17 cellular contexts compared by ENCODE assay signal in genomic region chr11:85772700-85773099, GRCh38. TPM values are rescaled to one million over a fixed set of nuclear protein-coding genes. Genes with fewer than 3 reads are reported as not detected.
DNase-seq lines count a peak whose midpoint lies in the region; ATAC-seq and TF ChIP-seq lines count a peak whose summit lies in the region.
"Had no signal": no experiment of that assay in that cellular context is flagged by ENCODE, and none has a peak within 500 bp of the region (broad histone marks: within the 10 kb centered on the region; RNA-seq: fewer than 3 reads in every experiment).

No MANE protein-coding gene starts in this region.

- H3K4me3 Mint-ChIP-seq in CD8-positive, alpha-beta memory T cell, result no peak overlapping the region
- H3K4me3 Mint-ChIP-seq: activated CD4-positive, alpha-beta T cell treated with anti-CD3 and anti-CD28 coated beads for 36 hours had no signal

- no peak overlapping the region for H3K4me3 ChIP-seq in CD8-positive, alpha-beta memory T cell (ENCODE audit: low read length)
- H3K4me3 ChIP-seq in adrenal gland (no peak overlapping the region), skeletal muscle satellite cell (ENCODE audit: low read length) (no peak overlapping the region)

- H3K4me1 Mint-ChIP-seq in CD8-positive, alpha-beta memory T cell, result peaks cover 64 to 75% (median 73%) of the 10 kb centered on the region in 3 donors

- H3K9me3 Mint-ChIP-seq in CD8-positive, alpha-beta memory T cell, result peaks cover 0 to 6% (median 0%) of the 10 kb centered on the region in 5 donors

- no peak for DNase-seq in CD8-positive, alpha-beta memory T cell
- DNase-seq in adrenal gland (no peak), left kidney (ENCODE audit: low read depth, low spot score) (peak; percentile 43), HuH-7 (ENCODE audit: low spot score) (no peak), NCI-H82 (lab: John Stamatoyannopoulos, UW) (no peak), superior temporal gyrus (ENCODE audit: extremely low spot score) (no peak)
- DNase-seq: activated CD4-positive, alpha-beta T cell treated with anti-CD3 and anti-CD28 coated beads for 36 hours; C1 segment of cervical spinal cord; caudate nucleus; DMS53; Karpas-422; NCI-H1436 treated with DMSO at 0.1 percent for 48 hours; posterior cingulate gyrus; SHP77 treated with DMSO at 0.1 percent for 48 hours had no signal

- H3K27ac Mint-ChIP-seq in CD8-positive, alpha-beta memory T cell, result peak overlapping the region in 5 of 8 donors; percentile 23 to 73 (median 64)
- H3K27ac Mint-ChIP-seq: activated CD4-positive, alpha-beta T cell treated with anti-CD3 and anti-CD28 coated beads for 36 hours; activated naive CD4-positive, alpha-beta T cell treated with anti-CD3 and anti-CD28 coated beads, Interleukin-2, amount 50 U/mL, for 72 hours had no signal

- H3K9ac ChIP-seq in skeletal muscle satellite cell (ENCODE audit: low read depth, low read length), result peak overlapping the region; percentile 55

- no peak for TF ChIP-seq CTCF in adrenal gland (IDR thresholded peaks at IDR 0.05)

- no peak for ATAC-seq in HG03175 (IDR thresholded peaks at IDR 0.05; ENCODE audit: unreplicated experiment)
- ATAC-seq: activated CD4-positive, alpha-beta T cell treated with anti-CD3 and anti-CD28 coated beads for 36 hours; activated naive CD4-positive, alpha-beta T cell treated with anti-CD3 and anti-CD28 coated beads, Interleukin-2, amount 50 U/mL, for 72 hours had no signal

- no peak overlapping the region for H3K27ac ChIP-seq in CD8-positive, alpha-beta memory T cell (ENCODE audit: low read depth, low read length)
- peak overlapping the region in 3 of 5 donors; percentile 6 to 61 (median 41) for H3K27ac ChIP-seq in adrenal gland

- no peaks in the 10 kb centered on the region for H3K27me3 ChIP-seq in CD8-positive, alpha-beta memory T cell (ENCODE audit: insufficient read depth, low read length, poor library complexity, severe bottlenecking)
- H3K27me3 ChIP-seq in adrenal gland (no peaks in the 10 kb centered on the region), skeletal muscle satellite cell (ENCODE audit: control insufficient read depth, insufficient read depth, low read length) (peaks cover 3% of the 10 kb centered on the region)

- peak overlapping the region; percentile 37 for H3K4me2 ChIP-seq in skeletal muscle satellite cell (ENCODE audit: low read length)

- peaks cover 7 to 29% (median 11%) of the 10 kb centered on the region in 3 donors for H3K36me3 Mint-ChIP-seq in CD8-positive, alpha-beta memory T cell

- TF ChIP-seq POLR2A in adrenal gland (IDR thresholded peaks at IDR 0.05), result no peak

- CTCF ChIA-PET in CD8-positive, alpha-beta memory T cell (lab: Charles Lee), result interaction anchor here (1.0 kb wide), 1 partner anchor 24 kb away, joined by 3 read pairs; no protein-coding TSS in a partner anchor

- intact Hi-C loops in adrenal gland (cut with DNase I), result no loop called here

- no peaks in the 10 kb centered on the region for H3K36me3 ChIP-seq in CD8-positive, alpha-beta memory T cell (ENCODE audit: insufficient read depth, low read length)
- H3K36me3 ChIP-seq in adrenal gland (replicated peaks in 1 of 2), result no peaks in the 10 kb centered on the region
- no peaks in the 10 kb centered on the region for H3K36me3 ChIP-seq in skeletal muscle satellite cell (ENCODE audit: insufficient read depth, low read length)

- peaks cover 17% of the 10 kb centered on the region for H3K4me1 ChIP-seq in CD8-positive, alpha-beta memory T cell (ENCODE audit: insufficient read depth, low read length)
- H3K4me1 ChIP-seq in adrenal gland (replicated peaks in 1 of 2), result no peaks in the 10 kb centered on the region
- H3K4me1 ChIP-seq in skeletal muscle satellite cell (ENCODE audit: control insufficient read depth, insufficient read depth, low read length), result peaks cover 16% of the 10 kb centered on the region

- POLR2A ChIA-PET in CD8-positive, alpha-beta memory T cell (lab: Charles Lee), result interaction anchor here (1.5 kb wide), 1 partner anchor 108 kb away, joined by 3 read pairs; the partner anchor contains the start of gene CREBZF

- no peaks in the 10 kb centered on the region for H3K9me3 ChIP-seq in CD8-positive, alpha-beta memory T cell (ENCODE audit: low read length)
- H3K9me3 ChIP-seq in adrenal gland (replicated peaks in 1 of 3) (no peaks in the 10 kb centered on the region), skeletal muscle satellite cell (replicated peaks; ENCODE audit: low read length) (no peaks in the 10 kb centered on the region)

- peaks cover 0 to 1% of the 10 kb centered on the region in 2 donors for H3K27me3 Mint-ChIP-seq in CD8-positive, alpha-beta memory T cell
- H3K27me3 Mint-ChIP-seq: activated CD4-positive, alpha-beta T cell treated with anti-CD3 and anti-CD28 coated beads for 36 hours had no signal

RNA-seq across cellular contexts. Expression of gene SYTL2, which starts 38.2 kb away (rescaled TPM):
- 10 to 100 TPM; 12.4 to 13.2 TPM for total RNA-seq in CD8-positive, alpha-beta memory T cell
- polyA plus RNA-seq in CD8-positive, alpha-beta memory T cell, result 52.3 TPM
- 10 to 100 TPM in 7 of 8 donors, 1 to 10 TPM in 1; 9.2 to 64.9 (median 19.4) TPM for total RNA-seq in adrenal gland
- 10 to 100 TPM in 2 of 3 donors, 1 to 10 TPM in 1; 8.2 to 21.8 (median 12.1) TPM for polyA plus RNA-seq in adrenal gland
- total RNA-seq in skeletal muscle satellite cell (2012; rRNA removed), result 11.9 and 41.3 TPM in 2 replicates
